ENCODE assay signal across 1 cellular context in genomic region chr3:122265937-122266336, GRCh38.
TF ChIP-seq lines count a peak whose summit lies in the region.

No MANE protein-coding gene starts in this region.

TF ChIP-seq in GM12878, 131 proteins besides CTCF, POLR2A, EP300 and RAD21 (continued from another document):
- TF ChIP-seq CUX1 (IDR thresholded peaks at IDR 0.05; ENCODE audit: insufficient replicate concordance, low read depth, low read length) (no peak), IKZF1 (conservative IDR thresholded peaks at IDR 0.05) (peak; percentile 82), RCOR1 (conservative IDR thresholded peaks at IDR 0.05; ENCODE audit: low read depth, low read length) (no peak), ZNF217 (IDR thresholded peaks at IDR 0.05) (no peak), MTA2 (IDR thresholded peaks at IDR 0.05; ENCODE audit: low read depth) (peak; percentile 97), E2F8 (IDR thresholded peaks at IDR 0.05; ENCODE audit: low read depth, partially characterized antibody) (no peak), NR2C2 (IDR thresholded peaks at IDR 0.05; ENCODE audit: borderline replicate concordance, control insufficient read depth, insufficient read length, low read depth) (no peak), ASH2L (IDR thresholded peaks at IDR 0.05; ENCODE audit: borderline replicate concordance, low read depth) (no peak), BCL11A (IDR thresholded peaks at IDR 0.05; ENCODE audit: low read depth, low read length) (peak; percentile 67; the same call in 1 of the 2 replicates), YBX1 (IDR thresholded peaks at IDR 0.05) (no peak), TCF7 (IDR thresholded peaks at IDR 0.05; ENCODE audit: borderline replicate concordance) (no peak), RUNX3 (IDR thresholded peaks at IDR 0.05; ENCODE audit: low read length) (peak; percentile 58), USF2 (IDR thresholded peaks at IDR 0.05; ENCODE audit: borderline replicate concordance, low read depth, low read length) (no peak)
